In the genomic region with DNA sequence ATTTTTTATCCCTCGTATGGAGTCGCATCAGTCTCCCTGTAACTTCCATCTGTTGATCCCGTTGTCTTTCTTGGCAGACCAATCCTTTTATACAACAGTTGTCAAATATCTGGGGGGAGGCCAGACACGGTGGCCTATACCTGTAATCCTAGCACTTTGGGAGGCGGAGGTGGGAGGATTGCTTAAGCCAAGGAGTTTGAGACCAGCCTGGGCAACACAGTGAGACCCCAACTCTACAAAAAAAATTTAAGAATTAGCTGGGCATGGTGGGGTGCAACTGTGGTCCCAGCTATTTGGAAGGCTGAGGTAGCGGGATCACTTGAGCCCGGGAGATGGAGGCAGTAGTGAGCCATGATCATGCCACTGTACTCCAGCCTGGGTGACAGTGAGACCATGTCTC, we compare ENCODE assay signal across 13 cellular contexts. TPM values are rescaled to one million over a fixed set of nuclear protein-coding genes. Genes with fewer than 3 reads are reported as not detected.
DNase-seq lines count a peak whose midpoint lies in the region; ATAC-seq and TF ChIP-seq lines count a peak whose summit lies in the region.
"Had no signal": no experiment of that assay in that cellular context is flagged by ENCODE, and none has a peak within 500 bp of the region (broad histone marks: within the 10 kb centered on the region; RNA-seq: fewer than 3 reads in every experiment).

No MANE protein-coding gene starts in this region.

- H3K9me3 Mint-ChIP-seq in CD8-positive, alpha-beta T cell: no peaks in the 10 kb centered on the region
- H3K9me3 Mint-ChIP-seq in activated naive CD8-positive, alpha-beta T cell treated with anti-CD3 and anti-CD28 coated beads for 36 hours: no peaks in the 10 kb centered on the region
- H3K9me3 Mint-ChIP-seq in natural killer cell: no peaks in the 10 kb centered on the region

- peak overlapping the region; percentile 32 for H3K27ac Mint-ChIP-seq in CD8-positive, alpha-beta T cell
- H3K27ac Mint-ChIP-seq in activated naive CD8-positive, alpha-beta T cell treated with anti-CD3 and anti-CD28 coated beads for 36 hours: peak overlapping the region; percentile 80
- peak overlapping the region; percentile 98 to 100 for H3K27ac Mint-ChIP-seq in natural killer cell

- H3K36me3 Mint-ChIP-seq in CD8-positive, alpha-beta T cell: peaks cover 64% of the 10 kb centered on the region
- peaks cover 58% of the 10 kb centered on the region for H3K36me3 Mint-ChIP-seq in activated naive CD8-positive, alpha-beta T cell treated with anti-CD3 and anti-CD28 coated beads for 36 hours
- H3K36me3 Mint-ChIP-seq in natural killer cell: peaks cover 21% of the 10 kb centered on the region

- POLR2A ChIA-PET in CD8-positive, alpha-beta T cell (lab: Charles Lee): interaction anchor here (2.8 to 4.8 kb wide), 2 partner anchors 27 to 53 kb away, joined by 14 to 75 read pairs; a partner anchor contains a TSS

- peaks cover 66% of the 10 kb centered on the region for H3K4me1 Mint-ChIP-seq in CD8-positive, alpha-beta T cell (ENCODE audit: low read depth)
- peaks cover 54% of the 10 kb centered on the region for H3K4me1 Mint-ChIP-seq in activated naive CD8-positive, alpha-beta T cell treated with anti-CD3 and anti-CD28 coated beads for 36 hours
- H3K4me1 Mint-ChIP-seq in natural killer cell: peaks cover 68 to 73% of the 10 kb centered on the region in 2 donors

- ATAC-seq in CD8-positive, alpha-beta T cell: no peak
- ATAC-seq in natural killer cell (no peak), Right ventricle myocardium inferior (no peak), lower lobe of right lung (no peak)

- no peaks in the 10 kb centered on the region for H3K27me3 ChIP-seq in CD8-positive, alpha-beta T cell (ENCODE audit: insufficient read depth, low read length)
- H3K27me3 ChIP-seq in HUES64 (ENCODE audit: insufficient read depth, low read length) (no peaks in the 10 kb centered on the region), lower lobe of right lung (ENCODE audit: low read depth) (no peaks in the 10 kb centered on the region)

- no peak overlapping the region for H3K27ac ChIP-seq in CD8-positive, alpha-beta T cell (ENCODE audit: low read depth, low read length)
- no peak overlapping the region for H3K27ac ChIP-seq in HUES64 (ENCODE audit: low read depth, low read length)
- no peak overlapping the region for H3K27ac ChIP-seq in lower lobe of right lung

- peaks cover 60% of the 10 kb centered on the region for H3K4me1 ChIP-seq in CD8-positive, alpha-beta T cell (ENCODE audit: insufficient read depth, low read length)
- H3K4me1 ChIP-seq in HUES64 (ENCODE audit: insufficient read depth, low read length) (peaks cover 54% of the 10 kb centered on the region), lower lobe of right lung (peaks cover 46% of the 10 kb centered on the region)

- 91% methylated on average over 7 of the region's 7 CpGs for WGBS in HUES64

- in situ Hi-C loops in GM13976 (cut with MboI; ENCODE audit: low sequenced_read_pairs, unreplicated experiment): no loop called here

- H3K36me3 ChIP-seq in CD8-positive, alpha-beta T cell (ENCODE audit: insufficient read depth, low read length): peaks cover 39% of the 10 kb centered on the region
- H3K36me3 ChIP-seq in HUES64 (ENCODE audit: insufficient read depth, low read length) (peaks cover 55% of the 10 kb centered on the region), lower lobe of right lung (peaks cover 34% of the 10 kb centered on the region)

- no peaks in the 10 kb centered on the region for H3K9me3 ChIP-seq in CD8-positive, alpha-beta T cell (ENCODE audit: low read length)
- no peaks in the 10 kb centered on the region for H3K9me3 ChIP-seq in HUES64 (ENCODE audit: insufficient read depth, low read depth, low read length)
- no peaks in the 10 kb centered on the region for H3K9me3 ChIP-seq in lower lobe of right lung

- no peak overlapping the region for H3K4me3 ChIP-seq in CD8-positive, alpha-beta T cell (ENCODE audit: low read depth, low read length)
- peak overlapping the region; percentile 97; the same call in 1 of the 2 replicates for H3K4me3 ChIP-seq in HUES64 (ENCODE audit: low read length)
- H3K4me3 ChIP-seq in lower lobe of right lung: no peak overlapping the region

- CTCF ChIA-PET in CD8-positive, alpha-beta T cell (lab: Charles Lee): interaction anchor here (0.6 to 3.7 kb wide), 9 partner anchors 8 to 1302 kb away, joined by 3 to 24 read pairs (median 4); a partner anchor contains a TSS

- H3K27me3 Mint-ChIP-seq in CD8-positive, alpha-beta T cell (ENCODE audit: low read depth): no peaks in the 10 kb centered on the region
- H3K27me3 Mint-ChIP-seq in activated naive CD8-positive, alpha-beta T cell treated with anti-CD3 and anti-CD28 coated beads for 36 hours: peaks cover 3% of the 10 kb centered on the region
- H3K27me3 Mint-ChIP-seq in natural killer cell (ENCODE audit: low read depth in 2 of 2): no peaks in the 10 kb centered on the region

- no peak for DNase-seq in CD8-positive, alpha-beta T cell
- no peak for DNase-seq in activated naive CD8-positive, alpha-beta T cell treated with anti-CD3 and anti-CD28 coated beads for 36 hours
- DNase-seq in natural killer cell (no peak), posterior vena cava (ENCODE audit: low spot score) (no peak), Right ventricle myocardium inferior (ENCODE audit: missing footprints) (no peak), GM13976 (ENCODE audit: low spot score) (no peak), lower lobe of right lung (no peak)
- DNase-seq: cerebellar nuclear complex, DMS79 treated with DMSO at 0.1 percent for 48 hours, midbrain, NCI-H1694 treated with DMSO at 0.1 percent for 48 hours, RPMI8226 had no signal

- intact Hi-C loops in CD8-positive, alpha-beta T cell (cut with DNase I, micrococcal nuclease): no loop called here
- intact Hi-C loops in natural killer cell (cut with micrococcal nuclease): no loop called here
- intact Hi-C loops in posterior vena cava (cut with DNase I): no loop called here
- intact Hi-C loops in Right ventricle myocardium inferior (cut with DNase I): no loop called here
- intact Hi-C loops in lower lobe of right lung (cut with DNase I): no loop called here

- H3K9ac ChIP-seq in HUES64 (ENCODE audit: low read depth, low read length): peak overlapping the region; percentile 7; the same call in 1 of the 2 replicates

- peak overlapping the region; percentile 44 for H3K4me3 Mint-ChIP-seq in CD8-positive, alpha-beta T cell
- H3K4me3 Mint-ChIP-seq in activated naive CD8-positive, alpha-beta T cell treated with anti-CD3 and anti-CD28 coated beads for 36 hours: peak overlapping the region; percentile 100
- H3K4me3 Mint-ChIP-seq in natural killer cell: peak overlapping the region; percentile 42

- TF ChIP-seq CTCF in CD8-positive, alpha-beta T cell (IDR thresholded peaks at IDR 0.05): no peak
- no peak for TF ChIP-seq CTCF in natural killer cell (IDR thresholded peaks at IDR 0.05)
- TF ChIP-seq CTCF in GM13976 (IDR thresholded peaks at IDR 0.05; ENCODE audit: borderline replicate concordance, control extremely low read depth, extremely low read depth, insufficient read depth, missing control alignments): no peak
- no peak for TF ChIP-seq CTCF in lower lobe of right lung (IDR thresholded peaks at IDR 0.05)

RNA-seq across cellular contexts. Expression of a gene that starts 2.0 kb away (rescaled TPM):
- 100 to 1,000 TPM; 120 to 125 TPM for total RNA-seq in CD8-positive, alpha-beta T cell
- 433 TPM for polyA plus RNA-seq in HUES64 (2013, experiment 1 of 2)
- polyA plus RNA-seq in HUES64 (2013, experiment 2 of 2): 418 TPM
- 100 to 1,000 TPM; 585 to 614 TPM for total RNA-seq in activated naive CD8-positive, alpha-beta T cell treated with anti-CD3 and anti-CD28 coated beads for 36 hours
- total RNA-seq in natural killer cell (100 to 1,000 TPM; 188 to 220 (median 201) TPM), posterior vena cava (100 to 1,000 TPM; 189 to 213 TPM), Right ventricle myocardium inferior (113 TPM), lower lobe of right lung (155 TPM)

RNA-seq across cellular contexts. Expression of a gene that starts 29.4 kb away (rescaled TPM):
- not detected for total RNA-seq in CD8-positive, alpha-beta T cell
- 5.4 TPM for polyA plus RNA-seq in HUES64 (2013, experiment 1 of 2)
- 7.2 TPM for polyA plus RNA-seq in HUES64 (2013, experiment 2 of 2)
- under 1 TPM; 0.40 to 0.41 TPM for total RNA-seq in activated naive CD8-positive, alpha-beta T cell treated with anti-CD3 and anti-CD28 coated beads for 36 hours
- total RNA-seq in natural killer cell (1 to 10 TPM in 1 of 3 donors, under 1 TPM in 2; 0.68 to 1.5 (median 0.98) TPM), posterior vena cava (under 1 TPM; 0.38 to 0.51 TPM), Right ventricle myocardium inferior (0.24 TPM), lower lobe of right lung (1.2 TPM)

RNA-seq across cellular contexts. Expression of a gene that starts 29.5 kb away (rescaled TPM):
- 1 to 10 TPM; 5.9 to 6.4 TPM for total RNA-seq in CD8-positive, alpha-beta T cell
- 10.4 TPM for polyA plus RNA-seq in HUES64 (2013, experiment 1 of 2)
- 11.2 TPM for polyA plus RNA-seq in HUES64 (2013, experiment 2 of 2)
- 10 to 100 TPM; 15.3 to 16.2 TPM for total RNA-seq in activated naive CD8-positive, alpha-beta T cell treated with anti-CD3 and anti-CD28 coated beads for 36 hours
- total RNA-seq in natural killer cell (10 to 100 TPM; 15.4 to 25.7 (median 17.5) TPM), posterior vena cava (1 to 10 TPM; 3.4 to 4.5 TPM), Right ventricle myocardium inferior (7.4 TPM), lower lobe of right lung (18.5 TPM)

Comparison
In these comparisons a context has a peak if more than half of its experiments do, and no peak if none do; other contexts are left out.
1. H3K27ac Mint-ChIP-seq: peak in every context shown above with its lines; median percentile 99 in natural killer cell; 80 in activated naive CD8-positive, alpha-beta T cell treated with anti-CD3 and anti-CD28 coated beads for 36 hours; 32 in CD8-positive, alpha-beta T cell.
2. H3K4me3 Mint-ChIP-seq: peak in every context shown above with its lines; median percentile 100 in activated naive CD8-positive, alpha-beta T cell treated with anti-CD3 and anti-CD28 coated beads for 36 hours; 44 in CD8-positive, alpha-beta T cell; 42 in natural killer cell.